ENCODE assay signal across 33 cellular contexts in the genomic region with DNA sequence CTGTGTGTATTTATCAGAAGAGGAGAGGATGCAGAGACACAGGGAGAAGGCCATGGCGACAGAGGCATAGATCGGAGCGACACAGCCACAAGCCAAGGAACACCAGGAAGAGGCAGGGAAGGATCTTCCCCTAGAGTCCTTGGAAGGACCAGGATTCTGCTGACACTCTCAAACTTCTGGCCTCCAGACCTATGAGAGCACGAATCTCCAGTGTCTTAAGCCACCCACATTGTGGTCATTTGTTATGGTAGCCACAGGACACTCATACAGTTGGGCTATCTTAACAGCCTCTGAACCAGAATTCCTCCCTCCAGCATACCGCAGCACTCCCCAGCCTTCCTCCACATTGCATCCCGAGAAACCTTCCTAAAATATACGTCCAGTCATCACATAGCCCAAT.
"Had no signal": no experiment of that assay in that cellular context is flagged by ENCODE, and none has a peak within 500 bp of the region (broad histone marks: within the 10 kb centered on the region; RNA-seq: fewer than 3 reads in every experiment).

No MANE protein-coding gene starts in this region.

- H3K27ac ChIP-seq: adrenal gland, body of pancreas, breast epithelium, Peyer's patch, VCaP had no signal

- H3K27me3 ChIP-seq: adrenal gland, body of pancreas, breast epithelium, Peyer's patch had no signal

- H3K4me3 ChIP-seq: adrenal gland, body of pancreas, breast epithelium, K562, Peyer's patch had no signal

- H3K27me3 Mint-ChIP-seq: activated B cell treated with CpG ODN at 0.5 μM for 24 hours; activated CD4-positive, alpha-beta memory T cell treated with anti-CD3 and anti-CD28 coated beads, Interleukin-2, amount 10 ng/mL, durations not matched to agents 7 days and 5 days; activated T-cell treated with anti-CD3 and anti-CD28 coated beads, Interleukin-2, amount 50 U/mL, for 24 hours had no signal

- H3K27ac Mint-ChIP-seq: activated B cell treated with CpG ODN at 0.5 μM for 24 hours; activated CD4-positive, alpha-beta memory T cell treated with anti-CD3 and anti-CD28 coated beads, Interleukin-2, amount 10 ng/mL, durations not matched to agents 7 days and 5 days; activated naive CD4-positive, alpha-beta T cell treated with anti-CD3 and anti-CD28 coated beads for 36 hours; activated naive CD4-positive, alpha-beta T cell treated with anti-CD3 and anti-CD28 coated beads, Interleukin-2, amount 50 U/mL, for 72 hours; activated T-cell treated with anti-CD3 and anti-CD28 coated beads, Interleukin-2, amount 50 U/mL, for 24 hours; activated T-helper 2 cell treated with anti-CD3 and anti-CD28 coated beads, Interferon-gamma antibody, Interleukin-2, Interleukin-4, amounts not matched to agents 10 μg/mL and 5 μg/mL and 100 μg/mL, durations not matched to agents 14 hours and 24 hours and 36 hours had no signal

- H3K4me1 Mint-ChIP-seq: activated B cell treated with CpG ODN at 0.5 μM for 24 hours had no signal

- H3K36me3 Mint-ChIP-seq: activated naive CD4-positive, alpha-beta T cell treated with anti-CD3 and anti-CD28 coated beads, Interleukin-2, amount 50 U/mL, for 72 hours had no signal

- H3K4me3 Mint-ChIP-seq: activated B cell treated with CpG ODN at 0.5 μM for 24 hours; activated CD4-positive, alpha-beta memory T cell treated with anti-CD3 and anti-CD28 coated beads, Interleukin-2, amount 10 ng/mL, durations not matched to agents 7 days and 5 days; activated naive CD4-positive, alpha-beta T cell treated with anti-CD3 and anti-CD28 coated beads for 36 hours; activated T-cell treated with anti-CD3 and anti-CD28 coated beads, Interleukin-2, amount 50 U/mL, for 24 hours had no signal

- DNase-seq: activated B cell treated with CpG ODN at 0.5 μM for 24 hours; activated CD4-positive, alpha-beta memory T cell treated with anti-CD3 and anti-CD28 coated beads, Interleukin-2, amount 10 ng/mL, durations not matched to agents 7 days and 5 days; activated CD4-positive, alpha-beta T cell treated with anti-CD3 and anti-CD28 coated beads for 48 hours; activated CD4-positive, CD25-positive, alpha-beta regulatory T cell treated with anti-CD3 and anti-CD28 coated beads, Interleukin-2, amount 50 U/mL, for 72 hours; activated gamma-delta T cell; activated naive CD4-positive, alpha-beta T cell treated with anti-CD3 and anti-CD28 coated beads for 36 hours; activated T-cell treated with anti-CD3 and anti-CD28 coated beads, Interleukin-2, amount 50 U/mL, for 24 hours; body of pancreas; NCI-H1092 treated with DMSO at 0.1 percent for 48 hours; NCI-H1417; NCI-H146; NCI-H187; NCI-H2029 treated with DMSO at 0.1 percent for 48 hours; NCI-H2107; NCI-H2171; NCI-H510A; NCI-H526; NCI-H748 treated with DMSO at 0.1 percent for 48 hours; NK-92 treated with Interleukin-12 subunit alpha and Interleukin-12 subunit beta, amount 100 ng/mL, for 24 hours; PC-3; Peyer's patch; RPMI8226; SIG-M5; T-helper 1 cell; T-helper 2 cell; T-helper 9 cell had no signal

- H3K9me3 Mint-ChIP-seq: activated B cell treated with CpG ODN at 0.5 μM for 24 hours; activated CD4-positive, alpha-beta memory T cell treated with anti-CD3 and anti-CD28 coated beads, Interleukin-2, amount 10 ng/mL, durations not matched to agents 7 days and 5 days; activated naive CD4-positive, alpha-beta T cell treated with anti-CD3 and anti-CD28 coated beads for 36 hours; activated naive CD4-positive, alpha-beta T cell treated with anti-CD3 and anti-CD28 coated beads, Interleukin-2, amount 50 U/mL, for 72 hours; activated T-cell treated with anti-CD3 and anti-CD28 coated beads, Interleukin-2, amount 50 U/mL, for 24 hours; activated T-helper 2 cell treated with anti-CD3 and anti-CD28 coated beads, Interferon-gamma antibody, Interleukin-2, Interleukin-4, amounts not matched to agents 10 μg/mL and 5 μg/mL and 100 μg/mL, durations not matched to agents 14 hours and 24 hours and 36 hours had no signal

- H3K9me3 ChIP-seq: adrenal gland, body of pancreas, breast epithelium, Peyer's patch had no signal

- ATAC-seq: activated naive CD4-positive, alpha-beta T cell treated with anti-CD3 and anti-CD28 coated beads, Interleukin-2, amount 50 U/mL, for 72 hours; body of pancreas; K562; PC-3; SK-N-SH treated with all-trans-retinoic acid at 6 μM for 48 hours had no signal

- H3K36me3 ChIP-seq: adrenal gland, breast epithelium, Peyer's patch had no signal
